Comparison of ENCODE assay signal across 17 cellular contexts in the genomic region with DNA sequence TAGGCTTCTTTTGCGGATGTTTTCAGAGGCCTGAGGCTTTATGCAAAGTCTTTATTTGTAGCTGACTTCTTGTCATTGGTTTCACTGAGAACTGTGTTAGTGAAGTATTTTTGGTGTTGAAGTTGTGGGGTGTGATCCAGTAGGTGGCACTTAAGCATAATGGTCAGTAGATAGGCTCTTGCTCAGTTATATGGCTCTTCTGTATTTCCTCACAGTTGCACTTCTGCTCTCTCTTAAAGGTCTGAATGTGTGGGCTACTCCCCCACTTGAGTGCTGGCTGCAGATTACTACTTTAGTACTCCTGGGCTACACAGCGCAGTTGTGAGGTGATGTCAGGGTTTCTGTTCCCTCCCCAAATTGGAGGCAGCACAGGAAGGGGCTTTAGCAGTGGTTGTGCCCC.
A peak's percentile ranks its signal among the peaks of the same experiment; 100 is the strongest.
DNase-seq lines count a peak whose midpoint lies in the region; ATAC-seq and TF ChIP-seq lines count a peak whose summit lies in the region.
"Had no signal": no experiment of that assay in that cellular context is flagged by ENCODE, and none has a peak within 500 bp of the region (broad histone marks: within the 10 kb centered on the region; RNA-seq: fewer than 3 reads in every experiment).

No MANE protein-coding gene starts in this region.

- no peak overlapping the region for H3K4me3 Mint-ChIP-seq in CD8-positive, alpha-beta T cell
- H3K4me3 Mint-ChIP-seq: activated CD8-positive, alpha-beta memory T cell treated with anti-CD3 and anti-CD28 coated beads, Interleukin-2, amount 10 ng/mL, durations not matched to agents 7 days and 5 days; CD8-positive, alpha-beta memory T cell; endodermal cell had no signal

- no peaks in the 10 kb centered on the region for H3K27me3 Mint-ChIP-seq in CD8-positive, alpha-beta T cell (ENCODE audit: low read depth)
- H3K27me3 Mint-ChIP-seq: activated CD8-positive, alpha-beta memory T cell treated with anti-CD3 and anti-CD28 coated beads, Interleukin-2, amount 10 ng/mL, durations not matched to agents 7 days and 5 days; CD8-positive, alpha-beta memory T cell had no signal

- POLR2A ChIA-PET in CD8-positive, alpha-beta T cell (lab: Charles Lee): no interaction called here

- no peak for TF ChIP-seq POLR2A in prostate gland (IDR thresholded peaks at IDR 0.05)

- DNase-seq in SK-MEL-5 (ENCODE audit: low read depth, low spot score): peak; percentile 42
- DNase-seq in iris pigment epithelial cell (ENCODE audit: low read depth): peak; percentile 20
- no peak for DNase-seq in prostate gland (ENCODE audit: low spot score)
- no peak for DNase-seq in NCI-H146 treated with DMSO at 0.1 percent for 48 hours (lab: John Stamatoyannopoulos, UW; ENCODE audit: unreplicated experiment)
- no peak for DNase-seq in CD8-positive, alpha-beta T cell
- DNase-seq: activated CD8-positive, alpha-beta memory T cell treated with anti-CD3 and anti-CD28 coated beads, Interleukin-2, amount 10 ng/mL, durations not matched to agents 7 days and 5 days; activated naive CD4-positive, alpha-beta T cell; caudate nucleus; CD8-positive, alpha-beta memory T cell; GDM1; occipital lobe; WERI-Rb-1 had no signal

- ATAC-seq in GM18870 (IDR thresholded peaks at IDR 0.05; ENCODE audit: unreplicated experiment) (peak; percentile 45), HG02973 (IDR thresholded peaks at IDR 0.05; ENCODE audit: unreplicated experiment) (peak; percentile 66), HG03432 (IDR thresholded peaks at IDR 0.05; ENCODE audit: unreplicated experiment) (no peak)
- ATAC-seq in CD8-positive, alpha-beta T cell: no peak
- ATAC-seq: activated CD8-positive, alpha-beta memory T cell treated with anti-CD3 and anti-CD28 coated beads, Interleukin-2, amount 10 ng/mL, durations not matched to agents 7 days and 5 days; foreskin keratinocyte had no signal

- no peaks in the 10 kb centered on the region for H3K4me1 Mint-ChIP-seq in CD8-positive, alpha-beta T cell (ENCODE audit: low read depth)
- H3K4me1 Mint-ChIP-seq: activated CD8-positive, alpha-beta memory T cell treated with anti-CD3 and anti-CD28 coated beads, Interleukin-2, amount 10 ng/mL, durations not matched to agents 7 days and 5 days; CD8-positive, alpha-beta memory T cell had no signal

- intact Hi-C loops in prostate gland (cut with DNase I): no loop called here
- intact Hi-C loops in CD8-positive, alpha-beta T cell (cut with DNase I, micrococcal nuclease): loop anchor here in 1 of 2 experiments (5.0 kb wide), 1 partner anchor 1109 kb away; no protein-coding TSS in a partner anchor

- 93% methylated on average over 2 of the region's 2 CpGs for WGBS in prostate gland

- CTCF ChIA-PET in CD8-positive, alpha-beta T cell (lab: Charles Lee): interaction anchor here (0.7 to 0.8 kb wide), 2 partner anchors 9 to 330 kb away, joined by 3 read pairs; no protein-coding TSS in a partner anchor

- H3K9me3 ChIP-seq in prostate gland: no peaks in the 10 kb centered on the region
- no peaks in the 10 kb centered on the region for H3K9me3 ChIP-seq in CD8-positive, alpha-beta T cell (ENCODE audit: low read length)

- no peak overlapping the region for H3K27ac Mint-ChIP-seq in CD8-positive, alpha-beta T cell
- H3K27ac Mint-ChIP-seq: activated CD8-positive, alpha-beta memory T cell treated with anti-CD3 and anti-CD28 coated beads, Interleukin-2, amount 10 ng/mL, durations not matched to agents 7 days and 5 days; CD8-positive, alpha-beta memory T cell; endodermal cell had no signal

- no peaks in the 10 kb centered on the region for H3K36me3 ChIP-seq in prostate gland
- no peaks in the 10 kb centered on the region for H3K36me3 ChIP-seq in CD8-positive, alpha-beta T cell (ENCODE audit: insufficient read depth, low read length)
- H3K36me3 ChIP-seq: WERI-Rb-1 had no signal

- no peak for TF ChIP-seq CTCF in prostate gland (IDR thresholded peaks at IDR 0.05)
- TF ChIP-seq CTCF in CD8-positive, alpha-beta T cell (IDR thresholded peaks at IDR 0.05): no peak

- no peak overlapping the region for H3K4me3 ChIP-seq in prostate gland
- H3K4me3 ChIP-seq in CD8-positive, alpha-beta T cell (ENCODE audit: low read depth, low read length): no peak overlapping the region

- no peaks in the 10 kb centered on the region for H3K36me3 Mint-ChIP-seq in CD8-positive, alpha-beta T cell
- H3K36me3 Mint-ChIP-seq: activated CD8-positive, alpha-beta memory T cell treated with anti-CD3 and anti-CD28 coated beads, Interleukin-2, amount 10 ng/mL, durations not matched to agents 7 days and 5 days; CD8-positive, alpha-beta memory T cell had no signal

- peaks cover 11% of the 10 kb centered on the region for H3K9me3 Mint-ChIP-seq in CD8-positive, alpha-beta T cell

- no peaks in the 10 kb centered on the region for H3K27me3 ChIP-seq in prostate gland (replicated peaks; ENCODE audit: insufficient read depth)
- H3K27me3 ChIP-seq in CD8-positive, alpha-beta T cell (ENCODE audit: insufficient read depth, low read length): no peaks in the 10 kb centered on the region
- H3K27me3 ChIP-seq: foreskin keratinocyte had no signal

- no peak overlapping the region for H3K27ac ChIP-seq in prostate gland
- H3K27ac ChIP-seq in CD8-positive, alpha-beta T cell (ENCODE audit: low read depth, low read length): no peak overlapping the region
- H3K27ac ChIP-seq: foreskin keratinocyte, WERI-Rb-1 had no signal

- in situ Hi-C loops in SK-MEL-5 (cut with HindIII; ENCODE audit: low pct_unique_long_range_greater_than_20kb, low sequenced_read_pairs): no loop called here

- H3K4me1 ChIP-seq in prostate gland (replicated peaks): no peaks in the 10 kb centered on the region
- H3K4me1 ChIP-seq in CD8-positive, alpha-beta T cell (ENCODE audit: insufficient read depth, low read length): no peaks in the 10 kb centered on the region
- H3K4me1 ChIP-seq: foreskin keratinocyte had no signal

Comparison
In these comparisons a context has a peak if more than half of its experiments do, and no peak if none do; other contexts are left out.
1. ATAC-seq: peak in GM18870 (single experiment) and HG02973 (single experiment); none in HG03432 (single experiment) and CD8-positive, alpha-beta T cell (single experiment).
2. DNase-seq: peak in SK-MEL-5 (single experiment) and iris pigment epithelial cell (single experiment); none in prostate gland (single experiment), NCI-H146 treated with DMSO at 0.1 percent for 48 hours (single experiment) and CD8-positive, alpha-beta T cell (0 of 7).